Comparison of ENCODE assay signal across 24 cellular contexts in genomic region chr2:157427003-157427921, GRCh38. TPM values are rescaled to one million over a fixed set of nuclear protein-coding genes. Genes with fewer than 3 reads are reported as not detected.
DNase-seq lines count a peak whose midpoint lies in the region; ATAC-seq, FAIRE-seq and TF ChIP-seq lines count a peak whose summit lies in the region.
"Had no signal": no experiment of that assay in that cellular context is flagged by ENCODE, and none has a peak within 500 bp of the region (broad histone marks: within the 10 kb centered on the region; RNA-seq: fewer than 3 reads in every experiment).

No MANE protein-coding gene starts in this region.

- peaks cover 0 to 1% of the 10 kb centered on the region in 2 donors for H3K4me1 ChIP-seq in left lung
- H3K4me1 ChIP-seq: gastrocnemius medialis, suprapubic skin, vagina had no signal

- no peak overlapping the region for H3K4me3 Mint-ChIP-seq in T-helper 2 cell treated with Interferon-gamma antibody and Interleukin-4, amounts not matched to agents 5 μg/mL and 100 μg/mL, for 36 hours
- peak overlapping the region; percentile 23 for H3K4me3 Mint-ChIP-seq in activated CD8-positive, alpha-beta T cell treated with anti-CD3 and anti-CD28 coated beads, Interleukin-2, amount 10 ng/mL, durations not matched to agents 7 days and 5 days
- H3K4me3 Mint-ChIP-seq: neural crest cell had no signal

- CTCF ChIA-PET in activated CD8-positive, alpha-beta T cell treated with anti-CD3 and anti-CD28 coated beads, Interleukin-2, amount 10 ng/mL, durations not matched to agents 7 days and 5 days (lab: Charles Lee) = interaction anchor here (1.0 to 2.8 kb wide), 7 partner anchors 9 to 100 kb away, joined by 3 to 19 read pairs (median 5); no protein-coding TSS in a partner anchor

- H3K9me3 ChIP-seq in left lung = peaks cover 0 to 8% of the 10 kb centered on the region in 2 donors
- H3K9me3 ChIP-seq: gastrocnemius medialis, vagina had no signal

- intact Hi-C loops in left lung (cut with DNase I) = no loop called here

- no peaks in the 10 kb centered on the region for H3K27me3 ChIP-seq in left lung
- H3K27me3 ChIP-seq: BLaER1 treated with 17β-estradiol and CSF1 and Interleukin-3, amounts not matched to agents 10 nM and 100 nM; gastrocnemius medialis; spleen; suprapubic skin; vagina had no signal

- H3K4me3 ChIP-seq in left lung = no peak overlapping the region
- H3K4me3 ChIP-seq: gastrocnemius medialis, SK-N-MC, spleen, suprapubic skin, vagina had no signal

- peaks cover 67% of the 10 kb centered on the region for H3K4me1 Mint-ChIP-seq in T-helper 2 cell treated with Interferon-gamma antibody and Interleukin-4, amounts not matched to agents 5 μg/mL and 100 μg/mL, for 36 hours (ENCODE audit: low read depth)
- H3K4me1 Mint-ChIP-seq in activated CD8-positive, alpha-beta T cell treated with anti-CD3 and anti-CD28 coated beads, Interleukin-2, amount 10 ng/mL, durations not matched to agents 7 days and 5 days (ENCODE audit: low read depth) = peaks cover 80% of the 10 kb centered on the region

- FAIRE-seq in GM12891 (lab: Jason Lieb, UNC) = no peak
- FAIRE-seq: A204.1 had no signal

- peaks cover 0 to 56% of the 10 kb centered on the region in 2 donors for H3K36me3 ChIP-seq in left lung
- H3K36me3 ChIP-seq: gastrocnemius medialis, suprapubic skin, vagina had no signal

- no peaks in the 10 kb centered on the region for H3K27me3 Mint-ChIP-seq in T-helper 2 cell treated with Interferon-gamma antibody and Interleukin-4, amounts not matched to agents 5 μg/mL and 100 μg/mL, for 36 hours (ENCODE audit: low read depth)
- H3K27me3 Mint-ChIP-seq in activated CD8-positive, alpha-beta T cell treated with anti-CD3 and anti-CD28 coated beads, Interleukin-2, amount 10 ng/mL, durations not matched to agents 7 days and 5 days (ENCODE audit: low read depth) = no peaks in the 10 kb centered on the region

- peaks cover 24% of the 10 kb centered on the region for H3K9me3 Mint-ChIP-seq in T-helper 2 cell treated with Interferon-gamma antibody and Interleukin-4, amounts not matched to agents 5 μg/mL and 100 μg/mL, for 36 hours
- H3K9me3 Mint-ChIP-seq in activated CD8-positive, alpha-beta T cell treated with anti-CD3 and anti-CD28 coated beads, Interleukin-2, amount 10 ng/mL, durations not matched to agents 7 days and 5 days (ENCODE audit: insufficient read depth) = no peaks in the 10 kb centered on the region

- no peak for DNase-seq in T-helper 2 cell treated with Interferon-gamma antibody and Interleukin-4, amounts not matched to agents 5 μg/mL and 100 μg/mL, for 36 hours (ENCODE audit: low spot score)
- DNase-seq in T-helper 2 cell (no peak), GM12891 (ENCODE audit: insufficient read length, low spot score) (no peak), left lung (no peak)
- no peak for DNase-seq in activated CD8-positive, alpha-beta T cell treated with anti-CD3 and anti-CD28 coated beads, Interleukin-2, amount 10 ng/mL, durations not matched to agents 7 days and 5 days
- no peak for DNase-seq in stimulated activated CD4-positive, alpha-beta T cell treated with anti-CD3 and anti-CD28 coated beads, Interleukin-4, amount 100 ng/mL, for 4 hours
- DNase-seq: activated CD4-positive, alpha-beta T cell treated with anti-CD3 and anti-CD28 coated beads for 1 hour; amygdala; gastrocnemius medialis; GDM1; HCEC 1CT; NCI-H1436 treated with DMSO at 0.1 percent for 48 hours; NCI-H82; spleen had no signal

- ATAC-seq in activated CD8-positive, alpha-beta T cell treated with anti-CD3 and anti-CD28 coated beads, Interleukin-2, amount 10 ng/mL, durations not matched to agents 7 days and 5 days = no peak
- peak; percentile 33 for ATAC-seq in left lung
- no peak for ATAC-seq in GM19023 (IDR thresholded peaks at IDR 0.05; ENCODE audit: unreplicated experiment)
- ATAC-seq in GM21360 (IDR thresholded peaks at IDR 0.05; ENCODE audit: unreplicated experiment) = no peak
- ATAC-seq: esophagus mucosa, gastrocnemius medialis, Panc1 had no signal

- POLR2A ChIA-PET in activated CD8-positive, alpha-beta T cell treated with anti-CD3 and anti-CD28 coated beads, Interleukin-2, amount 10 ng/mL, durations not matched to agents 7 days and 5 days (lab: Charles Lee) = interaction anchor here (1.2 to 3.1 kb wide), 4 partner anchors 7 to 17 kb away, joined by 3 to 22 read pairs (median 11); partner anchors contain the start of gene CYTIP

- H3K27ac Mint-ChIP-seq in T-helper 2 cell treated with Interferon-gamma antibody and Interleukin-4, amounts not matched to agents 5 μg/mL and 100 μg/mL, for 36 hours = peak overlapping the region; percentile 26
- H3K27ac Mint-ChIP-seq in activated CD8-positive, alpha-beta T cell treated with anti-CD3 and anti-CD28 coated beads, Interleukin-2, amount 10 ng/mL, durations not matched to agents 7 days and 5 days = peak overlapping the region; percentile 64

- no peak for TF ChIP-seq CTCF in left lung (IDR thresholded peaks at IDR 0.05)

- H3K36me3 Mint-ChIP-seq in T-helper 2 cell treated with Interferon-gamma antibody and Interleukin-4, amounts not matched to agents 5 μg/mL and 100 μg/mL, for 36 hours (ENCODE audit: low read depth) = peaks cover 90% of the 10 kb centered on the region
- peaks cover 89% of the 10 kb centered on the region for H3K36me3 Mint-ChIP-seq in activated CD8-positive, alpha-beta T cell treated with anti-CD3 and anti-CD28 coated beads, Interleukin-2, amount 10 ng/mL, durations not matched to agents 7 days and 5 days (ENCODE audit: low read depth)

- TF ChIP-seq POLR2A in GM12891 (IDR thresholded peaks at IDR 0.05; ENCODE audit: low read depth, low read length) = no peak

- H3K27ac ChIP-seq in left lung = no peak overlapping the region
- H3K27ac ChIP-seq: gastrocnemius medialis, SK-N-MC, suprapubic skin, vagina had no signal

TF ChIP-seq in GM12891, 5 proteins besides CTCF, POLR2A, EP300 and RAD21:
- TF ChIP-seq SPI1 (IDR thresholded peaks at IDR 0.05; ENCODE audit: low read depth, low read length) (peak; percentile 43; the same call in 1 of the 2 replicates), POLR2AphosphoS5 (IDR thresholded peaks at IDR 0.05; ENCODE audit: low read depth, low read length) (no peak), POU2F2 (IDR thresholded peaks at IDR 0.05; ENCODE audit: low read depth, low read length) (no peak), PAX5 (IDR thresholded peaks at IDR 0.05; ENCODE audit: insufficient read depth, low read length, severe bottlenecking) (no peak), TAF1 (IDR thresholded peaks at IDR 0.05; ENCODE audit: low read depth, low read length) (no peak)

RNA-seq across cellular contexts. Expression of gene CYTIP, which starts 16.6 kb away (rescaled TPM):
- 70.8 TPM for polyA plus RNA-seq in GM12891 (2012; ENCODE audit: low read depth, missing spikeins)
- 100 to 1,000 TPM; 222 to 227 TPM for total RNA-seq in activated CD8-positive, alpha-beta T cell treated with anti-CD3 and anti-CD28 coated beads, Interleukin-2, amount 10 ng/mL, durations not matched to agents 7 days and 5 days
- total RNA-seq in left lung = 10 to 100 TPM; 10.9 to 25.1 TPM

Comparison
In these comparisons a context has a peak if more than half of its experiments do, and no peak if none do; other contexts are left out.
1. RNA of gene CYTIP, which starts 16.6 kb away (total RNA-seq): 222 to 227 TPM in activated CD8-positive, alpha-beta T cell treated with anti-CD3 and anti-CD28 coated beads, Interleukin-2, amount 10 ng/mL, durations not matched to agents 7 days and 5 days; 10.9 to 25.1 TPM in left lung; every median in the first group is over 4 times any median in the second.